In genomic region chr11:66345316-66345649, GRCh38 we compare ENCODE assay signal across 8 cellular contexts. TPM values are rescaled to one million over a fixed set of nuclear protein-coding genes. Genes with fewer than 3 reads are reported as not detected.
DNase-seq lines count a peak whose midpoint lies in the region; ATAC-seq and TF ChIP-seq lines count a peak whose summit lies in the region.

No MANE protein-coding gene starts in this region.

- peaks cover 16% of the 10 kb centered on the region for H3K36me3 Mint-ChIP-seq in activated CD4-positive, alpha-beta T cell treated with anti-CD3 and anti-CD28 coated beads for 36 hours (ENCODE audit: low read depth)
- H3K36me3 Mint-ChIP-seq in glutamatergic neuron (ENCODE audit: unreplicated experiment): peaks cover 4% of the 10 kb centered on the region

- H3K9me3 Mint-ChIP-seq in activated CD4-positive, alpha-beta T cell treated with anti-CD3 and anti-CD28 coated beads for 36 hours (ENCODE audit: low read depth): no peaks in the 10 kb centered on the region
- H3K9me3 Mint-ChIP-seq in glutamatergic neuron (ENCODE audit: unreplicated experiment): peaks cover 21% of the 10 kb centered on the region
- H3K9me3 Mint-ChIP-seq in stimulated activated naive CD8-positive, alpha-beta T cell treated with anti-CD3 and anti-CD28 coated beads, Interleukin-15, amount 100 ng/mL, for 72 hours: no peaks in the 10 kb centered on the region

- peak overlapping the region; percentile 90 for H3K27ac Mint-ChIP-seq in activated CD4-positive, alpha-beta T cell treated with anti-CD3 and anti-CD28 coated beads for 36 hours
- peak overlapping the region; percentile 91 for H3K27ac Mint-ChIP-seq in glutamatergic neuron (ENCODE audit: unreplicated experiment)
- H3K27ac Mint-ChIP-seq in stimulated activated naive CD8-positive, alpha-beta T cell treated with anti-CD3 and anti-CD28 coated beads, Interleukin-15, amount 100 ng/mL, for 72 hours: peak overlapping the region; percentile 95 to 98

- H3K9ac ChIP-seq in SK-N-MC (ENCODE audit: insufficient read length): peak overlapping the region; percentile 89

- POLR2A ChIA-PET in activated CD4-positive, alpha-beta T cell treated with anti-CD3 and anti-CD28 coated beads for 36 hours (lab: Charles Lee): interaction anchor here (0.8 kb wide), 1 partner anchor 27 kb away, joined by 3 read pairs; the partner anchor contains the start of gene SLC29A2

- no peak for DNase-seq in activated CD4-positive, alpha-beta T cell treated with anti-CD3 and anti-CD28 coated beads for 36 hours
- DNase-seq in activated CD4-positive, alpha-beta T cell treated with anti-CD3 and anti-CD28 coated beads, Interleukin-2, amount 50 U/mL, for 48 hours: no peak
- no peak for DNase-seq in SK-N-MC (ENCODE audit: low read depth, low spot score)
- no peak for DNase-seq in glutamatergic neuron
- DNase-seq in stimulated activated naive CD8-positive, alpha-beta T cell treated with anti-CD3 and anti-CD28 coated beads, Interleukin-15, amount 100 ng/mL, for 72 hours: no peak
- no peak for DNase-seq in ecto neural progenitor cell (ENCODE audit: low spot score)
- DNase-seq in SIG-M5 (lab: John Stamatoyannopoulos, UW): no peak
- no peak for DNase-seq in KBM-7

- no peaks in the 10 kb centered on the region for H3K9me3 ChIP-seq in SK-N-MC (ENCODE audit: low read depth, low read length)

- CTCF ChIA-PET in activated CD4-positive, alpha-beta T cell treated with anti-CD3 and anti-CD28 coated beads for 36 hours (lab: Charles Lee): interaction anchor here (1.1 to 2.6 kb wide), 8 partner anchors 11 to 486 kb away, joined by 3 to 12 read pairs (median 6); partner anchors contain the start of gene SLC29A2

- peak overlapping the region; percentile 93 for H3K4me3 Mint-ChIP-seq in activated CD4-positive, alpha-beta T cell treated with anti-CD3 and anti-CD28 coated beads for 36 hours
- H3K4me3 Mint-ChIP-seq in glutamatergic neuron (ENCODE audit: unreplicated experiment): peak overlapping the region; percentile 97
- H3K4me3 Mint-ChIP-seq in stimulated activated naive CD8-positive, alpha-beta T cell treated with anti-CD3 and anti-CD28 coated beads, Interleukin-15, amount 100 ng/mL, for 72 hours: peak overlapping the region; percentile 92 to 99

- peaks cover 45% of the 10 kb centered on the region for H3K4me1 Mint-ChIP-seq in activated CD4-positive, alpha-beta T cell treated with anti-CD3 and anti-CD28 coated beads for 36 hours
- peaks cover 21% of the 10 kb centered on the region for H3K4me1 Mint-ChIP-seq in glutamatergic neuron (ENCODE audit: low read depth, unreplicated experiment)
- peaks cover 59% of the 10 kb centered on the region for H3K4me1 Mint-ChIP-seq in stimulated activated naive CD8-positive, alpha-beta T cell treated with anti-CD3 and anti-CD28 coated beads, Interleukin-15, amount 100 ng/mL, for 72 hours

- H3K4me3 ChIP-seq in SK-N-MC: peak overlapping the region; percentile 96

- intact Hi-C loops in activated CD4-positive, alpha-beta T cell treated with anti-CD3 and anti-CD28 coated beads for 36 hours (cut with DNase I, micrococcal nuclease): loop anchor here (1.0 to 5.0 kb wide), 11 partner anchors 9 to 632 kb away; partner anchors contain the start of genes DPP3 (in 1 of the 2), KAT5 (in 1 of the 2), PACS1 (in 1 of the 2) and PELI3 (in 1 of the 2)

- H3K27ac ChIP-seq in SK-N-MC: peak overlapping the region; percentile 84

- peaks cover 3% of the 10 kb centered on the region for H3K27me3 Mint-ChIP-seq in activated CD4-positive, alpha-beta T cell treated with anti-CD3 and anti-CD28 coated beads for 36 hours
- H3K27me3 Mint-ChIP-seq in glutamatergic neuron (ENCODE audit: unreplicated experiment): peaks cover 7% of the 10 kb centered on the region
- no peaks in the 10 kb centered on the region for H3K27me3 Mint-ChIP-seq in stimulated activated naive CD8-positive, alpha-beta T cell treated with anti-CD3 and anti-CD28 coated beads, Interleukin-15, amount 100 ng/mL, for 72 hours

- peak; percentile 11 for ATAC-seq in activated CD4-positive, alpha-beta T cell treated with anti-CD3 and anti-CD28 coated beads for 36 hours
- ATAC-seq in stimulated activated naive CD8-positive, alpha-beta T cell treated with anti-CD3 and anti-CD28 coated beads, Interleukin-15, amount 100 ng/mL, for 72 hours: peak; percentile 10

- in situ Hi-C loops in KBM-7 (cut with MboI; ENCODE audit: low pct_unique_long_range_greater_than_20kb, low sequenced_read_pairs): no loop called here

- peaks cover 3% of the 10 kb centered on the region; the same call in 1 of the 2 replicates for H3K36me3 ChIP-seq in SK-N-MC (ENCODE audit: insufficient read depth, low read length)

- no peak for TF ChIP-seq CTCF in glutamatergic neuron (IDR thresholded peaks at IDR 0.05; ENCODE audit: partially characterized antibody, unreplicated experiment)

RNA-seq across cellular contexts. Expression of gene BRMS1, which starts 0.4 kb away (rescaled TPM):
- total RNA-seq in activated CD4-positive, alpha-beta T cell treated with anti-CD3 and anti-CD28 coated beads for 36 hours: 10 to 100 TPM; 29.2 to 30.2 TPM
- total RNA-seq in glutamatergic neuron (ENCODE audit: unreplicated experiment): 44.0 TPM

RNA-seq across cellular contexts. Expression of gene B4GAT1, which starts 2.1 kb away (rescaled TPM):
- 1 to 10 TPM; 6.0 to 8.5 TPM for total RNA-seq in activated CD4-positive, alpha-beta T cell treated with anti-CD3 and anti-CD28 coated beads for 36 hours
- 42.7 TPM for total RNA-seq in glutamatergic neuron (ENCODE audit: unreplicated experiment)

RNA-seq across cellular contexts. Expression of gene RIN1, which starts 9.0 kb away (rescaled TPM):
- 1 to 10 TPM; 1.5 to 1.6 TPM for total RNA-seq in activated CD4-positive, alpha-beta T cell treated with anti-CD3 and anti-CD28 coated beads for 36 hours
- 1.9 TPM for total RNA-seq in glutamatergic neuron (ENCODE audit: unreplicated experiment)

RNA-seq across cellular contexts. Expression of gene SLC29A2, which starts 26.3 kb away (rescaled TPM):
- total RNA-seq in activated CD4-positive, alpha-beta T cell treated with anti-CD3 and anti-CD28 coated beads for 36 hours: 10 to 100 TPM; 13.6 to 14.4 TPM
- total RNA-seq in glutamatergic neuron (ENCODE audit: unreplicated experiment): 2.8 TPM

RNA-seq across cellular contexts. Expression of gene CD248, which starts 28.4 kb away (rescaled TPM):
- total RNA-seq in activated CD4-positive, alpha-beta T cell treated with anti-CD3 and anti-CD28 coated beads for 36 hours: under 1 TPM; 0.23 to 0.26 TPM
- 11.4 TPM for total RNA-seq in glutamatergic neuron (ENCODE audit: unreplicated experiment)
